ENCODE assay signal across 21 cellular contexts in the genomic region with DNA sequence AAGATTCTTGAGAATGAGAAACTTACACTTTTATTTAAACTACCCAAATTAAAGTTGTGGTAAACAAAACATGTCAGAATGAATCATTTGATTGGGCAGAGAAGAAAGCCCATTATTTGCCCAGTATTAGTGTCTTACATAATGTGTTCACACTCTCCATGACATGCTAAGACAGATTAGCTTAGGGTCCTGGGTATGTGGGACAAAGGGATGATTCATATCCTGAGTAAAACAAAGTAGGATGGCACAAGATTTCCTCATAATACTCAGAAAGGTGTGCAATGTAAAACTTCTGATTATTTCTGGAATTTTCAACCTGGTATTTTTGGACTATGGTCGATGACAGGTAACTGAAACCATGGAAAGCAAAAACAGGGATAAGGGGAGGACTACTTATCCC.
DNase-seq lines count a peak whose midpoint lies in the region; ATAC-seq and TF ChIP-seq lines count a peak whose summit lies in the region.
"Had no signal": no experiment of that assay in that cellular context is flagged by ENCODE, and none has a peak within 500 bp of the region (broad histone marks: within the 10 kb centered on the region; RNA-seq: fewer than 3 reads in every experiment).

No MANE protein-coding gene starts in this region.

- no peaks in the 10 kb centered on the region for H4K20me1 ChIP-seq in PC-3 (ENCODE audit: low read length)

- no peaks in the 10 kb centered on the region for H3K79me2 ChIP-seq in PC-3 (ENCODE audit: low read length)

- CTCF ChIA-PET in PC-3 (lab: Charles Lee): no interaction called here

- peak; percentile 80 for ATAC-seq in PC-3
- no peak for ATAC-seq in GM21619 (IDR thresholded peaks at IDR 0.05; ENCODE audit: unreplicated experiment)
- ATAC-seq in GM19324 (IDR thresholded peaks at IDR 0.05; ENCODE audit: low FRiP score, unreplicated experiment): no peak
- ATAC-seq: stimulated activated memory B cell treated with anti-CD40 and anti-IgM and Interleukin-4, amounts not matched to agents 10 μg/mL and 1 μg/mL and 100 μg/mL, for 72 hours had no signal

- no peak for TF ChIP-seq POLR2A in thyroid gland (IDR thresholded peaks at IDR 0.05)

- H3K36me3 ChIP-seq in PC-3 (ENCODE audit: low read depth, low read length) (no peaks in the 10 kb centered on the region), thyroid gland (no peaks in the 10 kb centered on the region)
- H3K36me3 ChIP-seq: neutrophil, sigmoid colon, thoracic aorta, WERI-Rb-1 had no signal

- H3K27me3 ChIP-seq in PC-3 (ENCODE audit: low read length): no peaks in the 10 kb centered on the region
- H3K27me3 ChIP-seq in thyroid gland: no peaks in the 10 kb centered on the region
- H3K27me3 ChIP-seq: neutrophil, sigmoid colon had no signal

- H3F3A ChIP-seq in PC-3 (ENCODE audit: low read length, unreplicated experiment): no peaks in the 10 kb centered on the region

- no TSS peak for BruUV-seq in PC-3 (replicated peaks; lab: Mats Ljungman, UMichigan)

- H3K4me2 ChIP-seq in PC-3 (ENCODE audit: low read length): no peak overlapping the region

- no peaks in the 10 kb centered on the region for H3K9me2 ChIP-seq in PC-3 (replicated peaks; ENCODE audit: low read length)

- H3K4me3 ChIP-seq in PC-3 (ENCODE audit: low read length): no peak overlapping the region
- no peak overlapping the region for H3K4me3 ChIP-seq in thyroid gland (replicated peaks in 1 of 3)
- H3K4me3 ChIP-seq: sigmoid colon, thoracic aorta had no signal

- TF ChIP-seq CTCF in PC-3 (conservative IDR thresholded peaks at IDR 0.05; ENCODE audit: low read depth, low read length) (no peak), thyroid gland (IDR thresholded peaks at IDR 0.05) (no peak)

- 97 to 98% methylated on average over 1 of the region's 1 CpG for WGBS in thyroid gland, 2 donors

- peaks cover 5% of the 10 kb centered on the region for H3K4me1 ChIP-seq in PC-3 (ENCODE audit: insufficient read depth, low read length)
- no peaks in the 10 kb centered on the region for H3K4me1 ChIP-seq in thyroid gland

- no peak overlapping the region for H3K9ac ChIP-seq in PC-3 (ENCODE audit: low read length)

- H2AFZ ChIP-seq in PC-3 (ENCODE audit: low read length): no peak overlapping the region

- POLR2A ChIA-PET in PC-3 (lab: Charles Lee; ENCODE audit: unreplicated experiment): no interaction called here

- DNase-seq in ELR (ENCODE audit: low read depth) (peak; percentile 19), PC-3 (peak; percentile 25), epithelial cell of prostate (ENCODE audit: low read depth, low spot score) (peak; percentile 48), renal cortical epithelial cell (ENCODE audit: low read depth) (peak; percentile 54), thyroid gland (no peak), activated gamma-delta T cell treated with Interleukin-2 at 50 U/mL for 16 hours (no peak)
- DNase-seq: activated CD4-positive, alpha-beta T cell treated with anti-CD3 and anti-CD28 coated beads, Interleukin-2, amount 10 ng/mL, durations not matched to agents 24 days and 14 days; activated gamma-delta T cell; activated T-cell treated with anti-CD3 and anti-CD28 coated beads, Interleukin-2, amount 50 U/mL, for 1 hour; H9; naive B cell; NCI-H1436; SHP77; sigmoid colon; stimulated activated CD4-positive, alpha-beta T cell treated with anti-CD3 and anti-CD28 coated beads, Interleukin-4, amount 100 ng/mL, for 4 hours; WERI-Rb-1 had no signal

- H3K27ac ChIP-seq in PC-3 (ENCODE audit: low read length) (no peak overlapping the region), epithelial cell of prostate (peak overlapping the region; percentile 63), thyroid gland (no peak overlapping the region)
- H3K27ac ChIP-seq: neutrophil, sigmoid colon, thoracic aorta, WERI-Rb-1 had no signal

- intact Hi-C loops in PC-3 (cut with micrococcal nuclease): no loop called here
- intact Hi-C loops in thyroid gland (cut with DNase I): no loop called here

- no peaks in the 10 kb centered on the region for H3K9me3 ChIP-seq in PC-3 (ENCODE audit: low read length)
- no peaks in the 10 kb centered on the region for H3K9me3 ChIP-seq in thyroid gland
- H3K9me3 ChIP-seq: neutrophil, sigmoid colon, thoracic aorta had no signal

Comparison
In these comparisons a context has a peak if more than half of its experiments do, and no peak if none do; other contexts are left out.
1. DNase-seq: peak in ELR (single experiment), PC-3 (single experiment), epithelial cell of prostate (single experiment) and renal cortical epithelial cell (single experiment); none in thyroid gland (0 of 2) and activated gamma-delta T cell treated with Interleukin-2 at 50 U/mL for 16 hours (single experiment).